In genomic region chr5:142296914-142297417, GRCh38 we compare ENCODE assay signal across 10 cellular contexts. TPM values are rescaled to one million over a fixed set of nuclear protein-coding genes. Genes with fewer than 3 reads are reported as not detected.
DNase-seq lines count a peak whose midpoint lies in the region; ATAC-seq, FAIRE-seq and TF ChIP-seq lines count a peak whose summit lies in the region.
"Had no signal": no experiment of that assay in that cellular context is flagged by ENCODE, and none has a peak within 500 bp of the region (broad histone marks: within the 10 kb centered on the region; RNA-seq: fewer than 3 reads in every experiment).

No MANE protein-coding gene starts in this region.

- no peak overlapping the region for H4K12ac ChIP-seq in trophoblast cell (ENCODE audit: low read depth, low read length)

- H3K18ac ChIP-seq in trophoblast cell (ENCODE audit: low read length): no peak overlapping the region

- in situ Hi-C loops in HAP-1 (cut with MboI; ENCODE audit: low sequenced_read_pairs) (no loop called here), K562 (cut with MboI) (no loop called here)

- H3K79me2 ChIP-seq in K562 (ENCODE audit: control insufficient read depth, insufficient read depth, low read length): no peaks in the 10 kb centered on the region
- no peaks in the 10 kb centered on the region for H3K79me2 ChIP-seq in trophoblast cell (ENCODE audit: control insufficient read depth, insufficient read depth, low read length, poor library complexity)

- H3K27ac ChIP-seq in K562 (ENCODE audit: extremely low read depth, low read depth, low read length) (peak overlapping the region; percentile 62; the same call in 1 of the 3 replicates), spleen (peak overlapping the region in 7 of 8 donors; percentile 7 to 65 (median 53)), trophoblast cell (ENCODE audit: low read depth, low read length) (no peak overlapping the region)

- POLR2A ChIA-PET in K562 (lab: Yijun Ruan, JAX): interaction anchor here (0.6 to 6.1 kb wide), 5 partner anchors 9 to 127 kb away, joined by 4 to 38 read pairs (median 5); no protein-coding TSS in a partner anchor

- intact Hi-C loops in K562 (cut with micrococcal nuclease): no loop called here
- intact Hi-C loops in spleen (cut with DNase I; ENCODE audit: low total_unique reads): no loop called here

- DNase-seq in HAP-1 (ENCODE audit: low spot score in 2 of 2): peak; percentile 53 to 65
- DNase-seq in K562 (ENCODE audit: extremely low read depth in 1 of 4, low spot score in 3 of 4): no peak
- peak; percentile 77 for DNase-seq in hepatic stellate cell (ENCODE audit: low spot score)
- DNase-seq in spleen: no peak
- no peak for DNase-seq in trophoblast cell
- no peak for DNase-seq in iPS-NIHi7 (ENCODE audit: extremely low spot score)
- DNase-seq: NCI-H345, T-helper 1 cell had no signal

- H2BK120ac ChIP-seq in trophoblast cell (ENCODE audit: insufficient read depth, low read length, poor library complexity): no peak overlapping the region

- no peak overlapping the region for H4K91ac ChIP-seq in trophoblast cell (ENCODE audit: low read depth, low read length)

- no peak overlapping the region for H2BK5ac ChIP-seq in trophoblast cell (ENCODE audit: low read depth, low read length, poor library complexity)

- no peak for TF ChIP-seq POLR2A in K562 (conservative IDR thresholded peaks at IDR 0.05)
- no peak for TF ChIP-seq POLR2A in spleen (IDR thresholded peaks at IDR 0.05)

- H4K20me1 ChIP-seq in K562 (replicated peaks; ENCODE audit: control insufficient read depth, insufficient read depth, low read length): no peaks in the 10 kb centered on the region

- WGBS in K562 (ENCODE audit: insufficient coverage, low coverage, missing lambda C conversion rate): 47% methylated on average over 7 of the region's 7 CpGs
- 56 to 68% (median 61%) methylated on average over 7 of the region's 7 CpGs for WGBS in spleen, 5 donors
- WGBS in trophoblast cell (ENCODE audit: extremely low coverage, insufficient coverage, insufficient read length): no CpG with 5 or more reads among the region's 7 CpGs

- BruUV-seq in K562 (replicated peaks; lab: Mats Ljungman, UMichigan): no TSS peak

- H3K4me2 ChIP-seq in K562 (ENCODE audit: insufficient read depth, low read length) (0 out of 2 replicates have a peak overlapping the region, but pooled peaks have one; percentile 61), trophoblast cell (ENCODE audit: low read length) (no peak overlapping the region)

- no peak overlapping the region for H4K8ac ChIP-seq in trophoblast cell (ENCODE audit: low read depth, low read length)

- H3K4me1 ChIP-seq in HAP-1: peaks cover 11% of the 10 kb centered on the region
- H3K4me1 ChIP-seq in K562 (replicated peaks in 1 of 2; ENCODE audit: control insufficient read depth in 2 of 2, insufficient read depth in 2 of 2, low read length in 2 of 2): peaks cover 7 to 26% of the 10 kb centered on the region in 2 experiments; a peak in 3 of 5 replicates
- H3K4me1 ChIP-seq in spleen: peaks cover 0 to 38% (median 18%) of the 10 kb centered on the region in 6 donors
- peaks cover 11 to 21% of the 10 kb centered on the region in 2 experiments for H3K4me1 ChIP-seq in trophoblast cell (ENCODE audit: control insufficient read depth in 1 of 2, insufficient read depth in 2 of 2, low read length in 2 of 2)

- peaks cover 8% of the 10 kb centered on the region for H3K79me1 ChIP-seq in trophoblast cell (ENCODE audit: low read length)

- H3K4ac ChIP-seq in trophoblast cell (ENCODE audit: low read depth, low read length): no peak overlapping the region

- ATAC-seq in K562: no peak; the same call in 2 of the 3 replicates
- ATAC-seq in HG03457 (IDR thresholded peaks at IDR 0.05; ENCODE audit: unreplicated experiment): no peak
- ATAC-seq in HG03039 (IDR thresholded peaks at IDR 0.05; ENCODE audit: unreplicated experiment): no peak

- TF ChIP-seq EP300 in K562 (IDR thresholded peaks at IDR 0.05; ENCODE audit: low read length): no peak

- H2BK12ac ChIP-seq in trophoblast cell (ENCODE audit: low read length): no peak overlapping the region

- FAIRE-seq in K562 (lab: Jason Lieb, UNC): no peak

- no peaks in the 10 kb centered on the region for H3K9me3 ChIP-seq in HAP-1
- no peaks in the 10 kb centered on the region for H3K9me3 ChIP-seq in K562 (replicated peaks; ENCODE audit: control insufficient read depth, insufficient read depth, low read depth, low read length)
- H3K9me3 ChIP-seq in spleen: no peaks in the 10 kb centered on the region
- no peaks in the 10 kb centered on the region for H3K9me3 ChIP-seq in trophoblast cell (ENCODE audit: insufficient read depth, low read depth, low read length)

- no peak overlapping the region for H3K14ac ChIP-seq in trophoblast cell (ENCODE audit: low read length)

- no peak for TF ChIP-seq RAD21 in K562 (CRISPR knock-in tag; conservative IDR thresholded peaks at IDR 0.05 in 1 of 2, IDR thresholded peaks at IDR 0.05 in 1 of 2)

- H2AFZ ChIP-seq in K562 (ENCODE audit: low read depth, low read length) (peak overlapping the region; percentile 67), trophoblast cell (ENCODE audit: insufficient read depth, low read length, poor library complexity) (no peak overlapping the region)

- no peak overlapping the region for H3K23ac ChIP-seq in trophoblast cell (ENCODE audit: low read length)

- H3K9me1 ChIP-seq in K562 (ENCODE audit: control insufficient read depth, insufficient read depth, low read length): no peaks in the 10 kb centered on the region

- H3K36me3 ChIP-seq in HAP-1 (replicated peaks) (no peaks in the 10 kb centered on the region), K562 (ENCODE audit: control insufficient read depth, insufficient read depth, low read length) (no peaks in the 10 kb centered on the region), spleen (no peaks in the 10 kb centered on the region), trophoblast cell (ENCODE audit: control insufficient read depth in 1 of 2, insufficient read depth in 2 of 2, low read length in 2 of 2) (no peaks in the 10 kb centered on the region)

- TF ChIP-seq CTCF in K562 (IDR thresholded peaks at IDR 0.05 in 2 of 3, conservative IDR thresholded peaks at IDR 0.05 in 1 of 3; ENCODE audit: insufficient read depth in 2 of 3, low read depth in 1 of 3, low read length in 3 of 3) (no peak), spleen (IDR thresholded peaks at IDR 0.05 in 8 of 11, conservative IDR thresholded peaks at IDR 0.05 in 3 of 11) (no peak)

- CTCF ChIA-PET in K562 (lab: Yijun Ruan, JAX; ENCODE audit: low intra/inter-chr PET ratio): no interaction called here

- H3K4me3 ChIP-seq in HAP-1: no peak overlapping the region
- H3K4me3 ChIP-seq in K562: no peak overlapping the region
- H3K4me3 ChIP-seq in spleen: no peak overlapping the region
- H3K4me3 ChIP-seq in trophoblast cell (ENCODE audit: low read depth, low read length): no peak overlapping the region

- no peak overlapping the region for H2AK5ac ChIP-seq in trophoblast cell (ENCODE audit: low read length)

- H3K27me3 ChIP-seq in HAP-1 (ENCODE audit: low read depth) (no peaks in the 10 kb centered on the region), K562 (ENCODE audit: control insufficient read depth in 2 of 2, insufficient read depth in 2 of 2, low read length in 2 of 2) (no peaks in the 10 kb centered on the region), spleen (replicated peaks in 1 of 7) (peaks cover 0 to 4% (median 0%) of the 10 kb centered on the region in 7 donors), trophoblast cell (ENCODE audit: insufficient read depth, low read length) (no peaks in the 10 kb centered on the region)

- no peak overlapping the region for H3K9ac ChIP-seq in K562 (ENCODE audit: insufficient read depth in 1 of 2, low read depth in 2 of 2, low read length in 2 of 2)
- H3K9ac ChIP-seq in trophoblast cell (ENCODE audit: low read length): no peak overlapping the region

TF ChIP-seq in K562, 482 proteins besides CTCF, POLR2A, EP300 and RAD21:
- TF ChIP-seq RUNX1 (IDR thresholded peaks at IDR 0.05; ENCODE audit: low read depth): no peak
- no peak for TF ChIP-seq ZNF780A (CRISPR knock-in tag; IDR thresholded peaks at IDR 0.05)
- TF ChIP-seq SRSF1 (IDR thresholded peaks at IDR 0.05; ENCODE audit: low read depth, low read length): no peak
- peak; percentile 62 for TF ChIP-seq NFIC (IDR thresholded peaks at IDR 0.05)

RNA-seq across cellular contexts. Expression of gene SPRY4, which starts 27.9 kb away (rescaled TPM):
- 49.3 and 108 TPM in 2 replicates for total RNA-seq in K562 (2011; cell fraction: chromatin; rRNA removed; ENCODE audit: low replicate concordance)
- 62.4 and 87.6 TPM in 2 replicates for total RNA-seq in K562 (2011; cell fraction: nucleolus; rRNA removed)
- 57.4 and 69.9 TPM in 2 replicates for total RNA-seq in K562 (2011; cell fraction: nucleoplasm; rRNA removed)
- 11.2 and 20.4 TPM in 2 replicates for total RNA-seq in K562 (2014; rRNA removed)
- total RNA-seq in K562 (2014; rRNA removed; fragmentation: Illumina TruSeq; extraction: Trizol): 8.8 and 9.5 TPM in 2 replicates
- total RNA-seq in K562 (2015; rRNA removed; fragmentation: Illumina TruSeq; extraction: Trizol): 7.1 and 8.9 TPM in 2 replicates
- total RNA-seq in K562 (2021): 20.0 and 24.2 TPM in 2 replicates
- 6.0 and 6.3 TPM in 2 replicates for polyA plus RNA-seq in K562 (2011; rRNA removed)
- polyA plus RNA-seq in K562 (2011; cell fraction: cytosol; rRNA removed): 5.5 and 10.9 TPM in 2 replicates
- 15.8 and 47.7 TPM in 2 replicates for polyA plus RNA-seq in K562 (2011; cell fraction: nucleus; rRNA removed)
- polyA plus RNA-seq in K562 (2012): 16.9 and 24.3 TPM in 2 replicates
- polyA plus RNA-seq in K562 (2014; fragmentation: Illumina TruSeq; extraction: Trizol): 12.2 and 19.8 TPM in 2 replicates
- polyA plus RNA-seq in K562 (2014; fragmentation: Nextera tagmentation; extraction: Ambion mirVana): 1 to 10 TPM; 2.6 to 3.1 TPM
- 11.6 and 14.9 TPM in 2 replicates for polyA plus RNA-seq in K562 (2014; rRNA removed)
- polyA minus RNA-seq in K562 (2011; rRNA and poly(A)+ RNA removed): 9.9 and 18.2 TPM in 2 replicates
- 8.3 and 14.6 TPM in 2 replicates for polyA minus RNA-seq in K562 (2011; cell fraction: cytosol; rRNA and poly(A)+ RNA removed)
- 26.0 and 38.8 TPM in 2 replicates for polyA minus RNA-seq in K562 (2011; cell fraction: nucleus; rRNA and poly(A)+ RNA removed)
- 10 to 100 TPM in 6 of 7 donors, 1 to 10 TPM in 1; 9.4 to 33.5 (median 21.2) TPM for total RNA-seq in spleen
- 1 to 10 TPM in 2 of 3 donors, under 1 TPM in 1; 0.76 to 2.0 (median 1.1) TPM for polyA plus RNA-seq in spleen
- polyA plus RNA-seq in trophoblast cell (2013): 39.3 and 41.0 TPM in 2 replicates

Comparison
In these comparisons a context has a peak if more than half of its experiments do, and no peak if none do; other contexts are left out.
1. DNase-seq: peak in HAP-1 (2 of 2) and hepatic stellate cell (single experiment); none in K562 (0 of 4), spleen (single experiment), trophoblast cell (0 of 2) and iPS-NIHi7 (single experiment).